In the genomic region with DNA sequence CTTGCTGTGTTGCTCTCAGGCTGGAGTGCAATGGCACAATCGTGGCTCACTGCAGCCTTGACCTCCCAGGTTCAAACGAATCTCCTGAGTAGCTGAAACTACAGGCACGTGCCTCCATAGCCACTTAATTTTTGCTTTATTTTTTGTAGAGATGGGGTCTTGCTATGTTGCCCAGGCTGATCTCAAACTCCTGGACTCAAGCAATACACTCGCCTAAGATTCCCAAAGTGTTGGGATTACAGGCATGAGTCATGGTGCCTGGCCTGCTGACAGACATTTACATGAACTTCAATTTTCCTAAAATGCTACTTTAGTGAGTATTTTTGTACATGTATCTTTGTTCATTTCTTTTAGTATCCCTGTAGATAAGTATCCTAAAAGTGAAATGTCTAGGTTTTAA, we compare ENCODE assay signal across 2 cellular contexts.
A peak's percentile ranks its signal among the peaks of the same experiment; 100 is the strongest.
TF ChIP-seq lines count a peak whose summit lies in the region.

No MANE protein-coding gene starts in this region.

TF ChIP-seq in IMR-90, 13 proteins besides CTCF, POLR2A, EP300 and RAD21 (continued from another document):
- TF ChIP-seq BHLHE40 (IDR thresholded peaks at IDR 0.05; ENCODE audit: low read depth, low read length) (no peak), RFX5 (IDR thresholded peaks at IDR 0.05; ENCODE audit: low read depth, low read length) (no peak), USF2 (IDR thresholded peaks at IDR 0.05; ENCODE audit: low read depth, low read length) (no peak), NFE2L2 (IDR thresholded peaks at IDR 0.05; ENCODE audit: low read depth, low read length) (no peak), FOS (IDR thresholded peaks at IDR 0.05; ENCODE audit: low read depth, low read length) (no peak), CEBPB (IDR thresholded peaks at IDR 0.05; ENCODE audit: low read depth, low read length) (no peak), CHD1 (IDR thresholded peaks at IDR 0.05; ENCODE audit: low read depth, low read length) (no peak), MAFK (IDR thresholded peaks at IDR 0.05; ENCODE audit: low read depth, low read length) (no peak)

TF ChIP-seq in WTC11, 78 proteins besides CTCF, POLR2A, EP300 and RAD21:
- TF ChIP-seq, protein P1, sequence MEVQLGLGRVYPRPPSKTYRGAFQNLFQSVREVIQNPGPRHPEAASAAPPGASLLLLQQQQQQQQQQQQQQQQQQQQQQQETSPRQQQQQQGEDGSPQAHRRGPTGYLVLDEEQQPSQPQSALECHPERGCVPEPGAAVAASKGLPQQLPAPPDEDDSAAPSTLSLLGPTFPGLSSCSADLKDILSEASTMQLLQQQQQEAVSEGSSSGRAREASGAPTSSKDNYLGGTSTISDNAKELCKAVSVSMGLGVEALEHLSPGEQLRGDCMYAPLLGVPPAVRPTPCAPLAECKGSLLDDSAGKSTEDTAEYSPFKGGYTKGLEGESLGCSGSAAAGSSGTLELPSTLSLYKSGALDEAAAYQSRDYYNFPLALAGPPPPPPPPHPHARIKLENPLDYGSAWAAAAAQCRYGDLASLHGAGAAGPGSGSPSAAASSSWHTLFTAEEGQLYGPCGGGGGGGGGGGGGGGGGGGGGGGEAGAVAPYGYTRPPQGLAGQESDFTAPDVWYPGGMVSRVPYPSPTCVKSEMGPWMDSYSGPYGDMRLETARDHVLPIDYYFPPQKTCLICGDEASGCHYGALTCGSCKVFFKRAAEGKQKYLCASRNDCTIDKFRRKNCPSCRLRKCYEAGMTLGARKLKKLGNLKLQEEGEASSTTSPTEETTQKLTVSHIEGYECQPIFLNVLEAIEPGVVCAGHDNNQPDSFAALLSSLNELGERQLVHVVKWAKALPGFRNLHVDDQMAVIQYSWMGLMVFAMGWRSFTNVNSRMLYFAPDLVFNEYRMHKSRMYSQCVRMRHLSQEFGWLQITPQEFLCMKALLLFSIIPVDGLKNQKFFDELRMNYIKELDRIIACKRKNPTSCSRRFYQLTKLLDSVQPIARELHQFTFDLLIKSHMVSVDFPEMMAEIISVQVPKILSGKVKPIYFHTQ (CRISPR knock-in tag; IDR thresholded peaks at IDR 0.05): no peak
- no peak for TF ChIP-seq ZNF138 (CRISPR knock-in tag; conservative IDR thresholded peaks at IDR 0.05)
- peak; percentile 58; the same call in 1 of the 2 replicates for TF ChIP-seq ZNF121 (CRISPR knock-in tag; IDR thresholded peaks at IDR 0.05)
- TF ChIP-seq TP53 (CRISPR knock-in tag; IDR thresholded peaks at IDR 0.05): no peak
- TF ChIP-seq NR2C2 (CRISPR knock-in tag; IDR thresholded peaks at IDR 0.05): no peak
- TF ChIP-seq GRHL2 (CRISPR knock-in tag; IDR thresholded peaks at IDR 0.05; ENCODE audit: insufficient replicate concordance, severe bottlenecking): no peak
- TF ChIP-seq ETV6 (CRISPR knock-in tag; IDR thresholded peaks at IDR 0.05): no peak
- TF ChIP-seq ZBTB43 (CRISPR knock-in tag; IDR thresholded peaks at IDR 0.05): no peak
